Comparison of ENCODE assay signal across 9 cellular contexts in genomic region chr5:173281910-173282309, GRCh38. TPM values are rescaled to one million over a fixed set of nuclear protein-coding genes. Genes with fewer than 3 reads are reported as not detected.
DNase-seq lines count a peak whose midpoint lies in the region; TF ChIP-seq lines count a peak whose summit lies in the region.
"Had no signal": no experiment of that assay in that cellular context is flagged by ENCODE, and none has a peak within 500 bp of the region (broad histone marks: within the 10 kb centered on the region; RNA-seq: fewer than 3 reads in every experiment).

No MANE protein-coding gene starts in this region.

- peak overlapping the region in 4 of 5 experiments; percentile 10 to 69 (median 26) for H3K4me3 Mint-ChIP-seq in brain

- peak; percentile 5 for DNase-seq in G401 (ENCODE audit: low spot score)
- DNase-seq in NB4 (ENCODE audit: low read depth): peak; percentile 47
- peak; percentile 58 for DNase-seq in left kidney (ENCODE audit: low read depth, low spot score)
- no peak for DNase-seq in central memory CD4-positive, alpha-beta T cell
- DNase-seq in hepatic stellate cell (ENCODE audit: low spot score): no peak
- DNase-seq in NOMO-1 treated with dmso at 0.1 percent for 144 hours (lab: John Stamatoyannopoulos, UW; ENCODE audit: unreplicated experiment): no peak
- no peak for DNase-seq in ovary
- DNase-seq: NCI-H2081 had no signal

- no peak for TF ChIP-seq EP300 in ovary (IDR thresholded peaks at IDR 0.05)

- no peak overlapping the region for H3K27ac ChIP-seq in ovary

- H3K4me1 Mint-ChIP-seq in brain: peaks cover 12% of the 10 kb centered on the region

- peaks cover 63% of the 10 kb centered on the region for H3K27me3 Mint-ChIP-seq in brain

- H3K36me3 ChIP-seq in ovary: no peaks in the 10 kb centered on the region

- intact Hi-C loops in ovary (cut with DNase I): loop anchor here (10.0 kb wide), 2 partner anchors 137 to 297 kb away; partner anchors contain the start of genes ATP6V0E1 (in 3 of the 4) and BNIP1 (in 1 of the 4)

- H3K27me3 ChIP-seq in ovary: no peaks in the 10 kb centered on the region

- in situ Hi-C loops in G401 (cut with HindIII; ENCODE audit: low sequenced_read_pairs): no loop called here

- no peaks in the 10 kb centered on the region for H3K4me1 ChIP-seq in ovary (ENCODE audit: insufficient read depth)

- TF ChIP-seq CTCF in NB4 (IDR thresholded peaks at IDR 0.05; ENCODE audit: low read depth, low read length) (peak; percentile 31), brain (conservative IDR thresholded peaks at IDR 0.05) (peak; percentile 50 to 59), ovary (IDR thresholded peaks at IDR 0.05) (no peak)

- H3K4me3 ChIP-seq in NB4 (ENCODE audit: low read depth, low read length) (no peak overlapping the region), ovary (no peak overlapping the region)

- 26 to 28% (median 26%) methylated on average over 6 of the region's 6 CpGs for WGBS in ovary, 3 donors

- peaks cover 3 to 13% (median 8%) of the 10 kb centered on the region in 5 experiments for H3K9me3 Mint-ChIP-seq in brain

- peak overlapping the region in 1 of 5 experiments; percentile 16 for H3K27ac Mint-ChIP-seq in brain

- no peaks in the 10 kb centered on the region for H3K36me3 Mint-ChIP-seq in brain

- no peak for TF ChIP-seq POLR2A in NB4 (IDR thresholded peaks at IDR 0.05; ENCODE audit: extremely low read depth, insufficient read length)
- TF ChIP-seq POLR2A in ovary (IDR thresholded peaks at IDR 0.05): no peak

- no peaks in the 10 kb centered on the region for H3K9me3 ChIP-seq in ovary

RNA-seq across cellular contexts. Expression of gene STC2, which starts 46.3 kb away (rescaled TPM):
- 0.03 and 1.1 TPM in 2 replicates for total RNA-seq in G401 (2014; rRNA removed; shearing (Covaris generic))
- 9.1 TPM for polyA plus RNA-seq in brain (ENCODE audit: insufficient read depth, low read depth, low replicate concordance)
- total RNA-seq in ovary: 1 to 10 TPM in 2 of 7 donors, under 1 TPM in 5; 0.45 to 8.3 (median 0.83) TPM
- polyA plus RNA-seq in ovary: 1 to 10 TPM in 1 of 2 donors, under 1 TPM in 1; 0.71 to 3.2 TPM

RNA-seq across cellular contexts. Expression of gene NKX2-5, which starts 46.9 kb away (rescaled TPM):
- total RNA-seq in G401 (2014; rRNA removed; shearing (Covaris generic)): not detected in 2 replicates
- polyA plus RNA-seq in brain (ENCODE audit: insufficient read depth, low read depth, low replicate concordance) (not detected), ovary (not detected)
- not detected for total RNA-seq in ovary

Comparison
In these comparisons a context has a peak if more than half of its experiments do, and no peak if none do; other contexts are left out.
1. DNase-seq: peak in G401 (single experiment), NB4 (single experiment) and left kidney (single experiment); none in central memory CD4-positive, alpha-beta T cell (single experiment), hepatic stellate cell (single experiment), NOMO-1 treated with dmso at 0.1 percent for 144 hours (single experiment) and ovary (0 of 5).
2. CTCF ChIP-seq: peak in NB4 (single experiment) and brain (2 of 2); none in ovary (0 of 3).